Comparison of ENCODE assay signal across 1 cellular context in the genomic region with DNA sequence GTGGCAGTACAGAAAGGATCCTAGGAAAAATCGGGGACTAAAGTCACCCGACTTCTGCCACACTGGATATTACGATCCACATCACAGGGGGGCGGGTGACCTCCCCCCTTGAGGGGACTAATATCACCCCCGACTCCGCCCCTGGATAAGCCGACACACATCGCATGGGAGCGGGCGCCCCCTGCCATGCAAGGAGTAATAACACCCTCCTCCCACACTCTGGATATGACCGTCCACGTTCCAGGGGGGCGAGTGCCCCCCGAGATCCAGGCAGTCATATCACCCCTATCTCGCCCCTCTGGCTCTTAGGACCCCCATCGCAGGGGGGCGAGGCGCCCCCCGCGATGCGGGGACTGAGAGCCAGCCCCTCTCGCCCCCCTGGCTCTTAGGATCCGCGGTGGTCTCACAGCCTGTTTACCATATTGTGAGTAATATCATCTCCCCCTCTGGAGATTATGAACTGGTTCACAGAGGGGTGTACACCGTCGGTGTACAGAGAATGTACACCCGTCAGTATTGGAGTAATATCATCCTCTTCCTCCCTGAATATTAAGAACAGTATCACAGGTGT.
A peak's percentile ranks its signal among the peaks of the same experiment; 100 is the strongest.
TF ChIP-seq lines count a peak whose summit lies in the region.

No MANE protein-coding gene starts in this region.

TF ChIP-seq in HEK293, 187 proteins besides CTCF, POLR2A, EP300 and RAD21 (continued from another document):
- TF ChIP-seq, protein P1, sequence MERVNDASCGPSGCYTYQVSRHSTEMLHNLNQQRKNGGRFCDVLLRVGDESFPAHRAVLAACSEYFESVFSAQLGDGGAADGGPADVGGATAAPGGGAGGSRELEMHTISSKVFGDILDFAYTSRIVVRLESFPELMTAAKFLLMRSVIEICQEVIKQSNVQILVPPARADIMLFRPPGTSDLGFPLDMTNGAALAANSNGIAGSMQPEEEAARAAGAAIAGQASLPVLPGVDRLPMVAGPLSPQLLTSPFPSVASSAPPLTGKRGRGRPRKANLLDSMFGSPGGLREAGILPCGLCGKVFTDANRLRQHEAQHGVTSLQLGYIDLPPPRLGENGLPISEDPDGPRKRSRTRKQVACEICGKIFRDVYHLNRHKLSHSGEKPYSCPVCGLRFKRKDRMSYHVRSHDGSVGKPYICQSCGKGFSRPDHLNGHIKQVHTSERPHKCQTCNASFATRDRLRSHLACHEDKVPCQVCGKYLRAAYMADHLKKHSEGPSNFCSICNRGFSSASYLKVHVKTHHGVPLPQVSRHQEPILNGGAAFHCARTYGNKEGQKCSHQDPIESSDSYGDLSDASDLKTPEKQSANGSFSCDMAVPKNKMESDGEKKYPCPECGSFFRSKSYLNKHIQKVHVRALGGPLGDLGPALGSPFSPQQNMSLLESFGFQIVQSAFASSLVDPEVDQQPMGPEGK (tag by site-specific recombination; IDR thresholded peaks at IDR 0.05) = peak; percentile 60
TF ChIP-seq in HEK293: peak in this region for 5.
